Comparison of ENCODE assay signal across 8 cellular contexts in the genomic region with DNA sequence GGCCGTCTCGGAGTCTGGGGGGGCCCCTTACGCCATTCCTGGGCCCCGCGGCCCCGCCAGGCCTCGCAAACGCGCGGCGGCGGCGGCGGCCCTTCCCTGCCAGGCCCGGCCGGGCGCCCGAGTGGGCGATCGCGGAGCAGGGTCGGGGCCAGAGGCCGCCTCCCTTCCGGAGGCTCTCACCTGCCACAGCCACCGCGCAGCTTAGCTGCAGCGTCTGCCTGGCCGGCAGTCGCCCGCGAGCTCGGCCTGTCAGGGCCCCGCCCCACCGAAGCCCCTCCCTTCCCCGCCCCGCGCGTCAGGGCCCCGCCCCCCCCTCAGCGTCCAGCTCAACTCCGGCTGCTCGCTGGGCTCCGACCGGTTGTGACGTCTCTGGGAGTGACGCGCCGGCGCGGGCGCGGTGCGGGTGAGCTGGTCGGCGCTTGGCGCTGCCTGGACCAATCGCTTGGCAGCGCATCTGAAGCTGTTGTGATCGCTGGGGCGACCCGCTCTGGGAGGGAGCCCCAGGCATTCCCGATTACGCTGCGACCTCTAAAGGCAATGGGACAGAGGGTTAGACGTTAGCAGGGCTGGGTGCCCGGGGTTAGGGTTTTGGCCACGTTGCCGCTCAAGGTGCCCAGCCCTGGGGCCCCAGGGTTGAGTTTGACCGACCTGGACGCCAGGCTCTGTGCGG. TPM values are rescaled to one million over a fixed set of nuclear protein-coding genes. Genes with fewer than 3 reads are reported as not detected.
A peak's percentile ranks its signal among the peaks of the same experiment; 100 is the strongest.
DNase-seq lines count a peak whose midpoint lies in the region; ATAC-seq, FAIRE-seq and TF ChIP-seq lines count a peak whose summit lies in the region.

A gene with protein sequence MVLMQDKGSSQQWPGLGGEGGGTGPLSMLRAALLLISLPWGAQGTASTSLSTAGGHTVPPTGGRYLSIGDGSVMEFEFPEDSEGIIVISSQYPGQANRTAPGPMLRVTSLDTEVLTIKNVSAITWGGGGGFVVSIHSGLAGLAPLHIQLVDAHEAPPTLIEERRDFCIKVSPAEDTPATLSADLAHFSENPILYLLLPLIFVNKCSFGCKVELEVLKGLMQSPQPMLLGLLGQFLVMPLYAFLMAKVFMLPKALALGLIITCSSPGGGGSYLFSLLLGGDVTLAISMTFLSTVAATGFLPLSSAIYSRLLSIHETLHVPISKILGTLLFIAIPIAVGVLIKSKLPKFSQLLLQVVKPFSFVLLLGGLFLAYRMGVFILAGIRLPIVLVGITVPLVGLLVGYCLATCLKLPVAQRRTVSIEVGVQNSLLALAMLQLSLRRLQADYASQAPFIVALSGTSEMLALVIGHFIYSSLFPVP (minus strand): TSS at position 216 of the 670 bp plus-strand sequence. CDS start 1,689 bp downstream, outside the sequence.

- peak within 1 kb of the TSS; percentile 96 for H3K27ac Mint-ChIP-seq in T-helper 2 cell treated with Interferon-gamma antibody and Interleukin-4, amounts not matched to agents 5 μg/mL and 100 μg/mL, for 36 hours

- H3K9me3 Mint-ChIP-seq in T-helper 2 cell treated with Interferon-gamma antibody and Interleukin-4, amounts not matched to agents 5 μg/mL and 100 μg/mL, for 36 hours = no peaks in the 10 kb centered on the region

- H3K9me3 ChIP-seq in ascending aorta = no peaks in the 10 kb centered on the region
- no peaks in the 10 kb centered on the region for H3K9me3 ChIP-seq in right cardiac atrium (ENCODE audit: control insufficient read depth, low read length)
- no peaks in the 10 kb centered on the region for H3K9me3 ChIP-seq in psoas muscle

- intact Hi-C loops in ascending aorta (cut with DNase I) (loop anchor here (1.0 kb wide), 1 partner anchor 26 kb away; the partner anchor contains the start of gene FAM3A), right cardiac atrium (cut with DNase I) (no loop called here), psoas muscle (cut with DNase I) (no loop called here)

- no peaks in the 10 kb centered on the region for H3K27me3 ChIP-seq in ascending aorta
- no peaks in the 10 kb centered on the region for H3K27me3 ChIP-seq in right cardiac atrium (ENCODE audit: control insufficient read depth, insufficient read depth)
- H3K27me3 ChIP-seq in psoas muscle (ENCODE audit: insufficient read depth in 3 of 3, low read length in 2 of 3) = no peaks in the 10 kb centered on the region

- peak; percentile 100 for FAIRE-seq in GM18507 (lab: Jason Lieb, UNC)

- peak; percentile 85 for ATAC-seq in HG02981 (IDR thresholded peaks at IDR 0.05; ENCODE audit: unreplicated experiment)
- peak; percentile 91 to 95 for ATAC-seq in right cardiac atrium
- ATAC-seq in psoas muscle = peak; percentile 90 to 93 (median 92)

- H3K4me3 ChIP-seq in ascending aorta = peak within 1 kb of the TSS; percentile 64 to 94
- H3K4me3 ChIP-seq in right cardiac atrium (ENCODE audit: low read length) = peak within 1 kb of the TSS; percentile 81
- H3K4me3 ChIP-seq in psoas muscle = peak within 1 kb of the TSS; percentile 67
- H3K4me3 ChIP-seq in urinary bladder (ENCODE audit: low read depth, low read length) = peak within 1 kb of the TSS; percentile 69

- DNase-seq in GM18507 (ENCODE audit: extremely low spot score, insufficient read length, low read depth) (peak; percentile 74), NCI-H2029 (lab: John Stamatoyannopoulos, UW) (peak; percentile 89), ascending aorta (ENCODE audit: low spot score in 2 of 2) (peak; percentile 74 to 96), right cardiac atrium (peak; percentile 94 to 97 (median 96)), psoas muscle (peak; percentile 93 to 96)
- peak; percentile 90 for DNase-seq in T-helper 2 cell treated with Interferon-gamma antibody and Interleukin-4, amounts not matched to agents 5 μg/mL and 100 μg/mL, for 36 hours (ENCODE audit: low spot score)

- H3K36me3 Mint-ChIP-seq in T-helper 2 cell treated with Interferon-gamma antibody and Interleukin-4, amounts not matched to agents 5 μg/mL and 100 μg/mL, for 36 hours (ENCODE audit: low read depth) = peaks cover 5% of the 10 kb centered on the region

- H3K36me3 ChIP-seq in ascending aorta (peaks cover 0 to 6% of the 10 kb centered on the region in 2 donors), psoas muscle (ENCODE audit: insufficient read depth in 1 of 2, low read depth in 1 of 2) (peaks cover 0 to 8% of the 10 kb centered on the region in 2 donors), urinary bladder (ENCODE audit: insufficient read depth) (no peaks in the 10 kb centered on the region)

- H3K27ac ChIP-seq in ascending aorta = peak within 1 kb of the TSS; percentile 88 to 97
- peak within 1 kb of the TSS; percentile 83 for H3K27ac ChIP-seq in right cardiac atrium (ENCODE audit: low read length)
- peak within 1 kb of the TSS; percentile 93 for H3K27ac ChIP-seq in psoas muscle
- peak within 1 kb of the TSS; percentile 96 for H3K27ac ChIP-seq in urinary bladder (ENCODE audit: low read depth)

- H3K4me1 Mint-ChIP-seq in T-helper 2 cell treated with Interferon-gamma antibody and Interleukin-4, amounts not matched to agents 5 μg/mL and 100 μg/mL, for 36 hours (ENCODE audit: low read depth) = peaks cover 7% of the 10 kb centered on the region

- no peaks in the 10 kb centered on the region for H3K27me3 Mint-ChIP-seq in T-helper 2 cell treated with Interferon-gamma antibody and Interleukin-4, amounts not matched to agents 5 μg/mL and 100 μg/mL, for 36 hours (ENCODE audit: low read depth)

- TF ChIP-seq CTCF in ascending aorta (IDR thresholded peaks at IDR 0.05) (no peak), psoas muscle (IDR thresholded peaks at IDR 0.05) (no peak)

- H3K4me1 ChIP-seq in ascending aorta = peaks cover 0 to 7% of the 10 kb centered on the region in 2 donors
- peaks cover 6% of the 10 kb centered on the region for H3K4me1 ChIP-seq in right cardiac atrium (ENCODE audit: control insufficient read depth, insufficient read depth, low read length)
- no peaks in the 10 kb centered on the region for H3K4me1 ChIP-seq in psoas muscle
- H3K4me1 ChIP-seq in urinary bladder (ENCODE audit: insufficient read depth) = no peaks in the 10 kb centered on the region

- peak within 1 kb of the TSS; percentile 94 for H3K4me3 Mint-ChIP-seq in T-helper 2 cell treated with Interferon-gamma antibody and Interleukin-4, amounts not matched to agents 5 μg/mL and 100 μg/mL, for 36 hours

- 1% methylated on average over 65 of the region's 71 CpGs for WGBS in right cardiac atrium
- WGBS in psoas muscle, 3 donors = 0 to 31% (median 0%) methylated on average over 8 to 62 of the region's 71 CpGs
- WGBS in urinary bladder = under 1% methylated on average over 52 of the region's 71 CpGs

RNA-seq across cellular contexts. Expression of the gene that starts here (rescaled TPM):
- 66.2 TPM for total RNA-seq in ascending aorta
- total RNA-seq in right cardiac atrium = 10 to 100 TPM; 14.4 to 18.9 (median 15.5) TPM
- polyA plus RNA-seq in right cardiac atrium = 17.3 TPM
- 10 to 100 TPM in 3 of 4 donors, 1 to 10 TPM in 1; 7.2 to 15.7 (median 13.8) TPM for total RNA-seq in psoas muscle
- polyA plus RNA-seq in psoas muscle = 10 to 100 TPM; 16.3 to 39.8 (median 32.2) TPM
- total RNA-seq in urinary bladder = 7.9 TPM
- polyA plus RNA-seq in urinary bladder = 55.2 TPM

Comparison
In these comparisons a context has a peak if more than half of its experiments do, and no peak if none do; other contexts are left out.
1. Peak in every context shown above with its lines: DNase-seq, ATAC-seq, H3K4me3 ChIP-seq and H3K27ac ChIP-seq.